ENCODE assay signal across 1 cellular context in the genomic region with DNA sequence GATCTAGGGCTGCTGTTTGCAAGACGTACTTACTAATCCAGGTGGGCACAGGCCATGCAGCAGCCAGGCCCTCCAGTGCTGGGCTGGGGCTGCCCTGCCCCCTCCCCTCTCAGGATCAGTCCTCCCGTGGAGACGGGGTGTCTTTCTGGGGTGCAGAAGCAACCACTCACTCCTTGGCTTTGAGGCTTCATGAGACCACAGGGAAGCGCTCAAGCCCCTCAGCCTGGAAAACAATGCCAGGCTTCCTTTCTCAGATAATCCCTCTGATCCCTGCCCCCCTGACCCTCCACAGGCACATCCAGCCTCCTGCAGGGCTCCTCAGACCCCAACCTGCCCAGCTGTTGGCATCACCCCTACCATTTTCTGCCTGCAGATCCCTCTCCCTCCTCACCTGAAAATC.
TF ChIP-seq lines count a peak whose summit lies in the region.

No MANE protein-coding gene starts in this region.

TF ChIP-seq in HEK293, 187 proteins besides CTCF, POLR2A, EP300 and RAD21 (continued from another document):
- TF ChIP-seq, protein P1, sequence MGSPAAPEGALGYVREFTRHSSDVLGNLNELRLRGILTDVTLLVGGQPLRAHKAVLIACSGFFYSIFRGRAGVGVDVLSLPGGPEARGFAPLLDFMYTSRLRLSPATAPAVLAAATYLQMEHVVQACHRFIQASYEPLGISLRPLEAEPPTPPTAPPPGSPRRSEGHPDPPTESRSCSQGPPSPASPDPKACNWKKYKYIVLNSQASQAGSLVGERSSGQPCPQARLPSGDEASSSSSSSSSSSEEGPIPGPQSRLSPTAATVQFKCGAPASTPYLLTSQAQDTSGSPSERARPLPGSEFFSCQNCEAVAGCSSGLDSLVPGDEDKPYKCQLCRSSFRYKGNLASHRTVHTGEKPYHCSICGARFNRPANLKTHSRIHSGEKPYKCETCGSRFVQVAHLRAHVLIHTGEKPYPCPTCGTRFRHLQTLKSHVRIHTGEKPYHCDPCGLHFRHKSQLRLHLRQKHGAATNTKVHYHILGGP (tag by site-specific recombination; IDR thresholded peaks at IDR 0.05): no peak
- TF ChIP-seq ZNF423 (tag by site-specific recombination; IDR thresholded peaks at IDR 0.05) (no peak), ZNF248 (tag by site-specific recombination; IDR thresholded peaks at IDR 0.05) (no peak), YY2 (tag by site-specific recombination; IDR thresholded peaks at IDR 0.05) (no peak), KLF17 (tag by site-specific recombination; IDR thresholded peaks at IDR 0.05) (no peak), ZNF596 (tag by site-specific recombination; IDR thresholded peaks at IDR 0.05) (no peak)
- TF ChIP-seq, protein P2, sequence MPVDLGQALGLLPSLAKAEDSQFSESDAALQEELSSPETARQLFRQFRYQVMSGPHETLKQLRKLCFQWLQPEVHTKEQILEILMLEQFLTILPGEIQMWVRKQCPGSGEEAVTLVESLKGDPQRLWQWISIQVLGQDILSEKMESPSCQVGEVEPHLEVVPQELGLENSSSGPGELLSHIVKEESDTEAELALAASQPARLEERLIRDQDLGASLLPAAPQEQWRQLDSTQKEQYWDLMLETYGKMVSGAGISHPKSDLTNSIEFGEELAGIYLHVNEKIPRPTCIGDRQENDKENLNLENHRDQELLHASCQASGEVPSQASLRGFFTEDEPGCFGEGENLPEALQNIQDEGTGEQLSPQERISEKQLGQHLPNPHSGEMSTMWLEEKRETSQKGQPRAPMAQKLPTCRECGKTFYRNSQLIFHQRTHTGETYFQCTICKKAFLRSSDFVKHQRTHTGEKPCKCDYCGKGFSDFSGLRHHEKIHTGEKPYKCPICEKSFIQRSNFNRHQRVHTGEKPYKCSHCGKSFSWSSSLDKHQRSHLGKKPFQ (tag by site-specific recombination; IDR thresholded peaks at IDR 0.05): no peak
